ENCODE assay signal across 1 cellular context in the genomic region with DNA sequence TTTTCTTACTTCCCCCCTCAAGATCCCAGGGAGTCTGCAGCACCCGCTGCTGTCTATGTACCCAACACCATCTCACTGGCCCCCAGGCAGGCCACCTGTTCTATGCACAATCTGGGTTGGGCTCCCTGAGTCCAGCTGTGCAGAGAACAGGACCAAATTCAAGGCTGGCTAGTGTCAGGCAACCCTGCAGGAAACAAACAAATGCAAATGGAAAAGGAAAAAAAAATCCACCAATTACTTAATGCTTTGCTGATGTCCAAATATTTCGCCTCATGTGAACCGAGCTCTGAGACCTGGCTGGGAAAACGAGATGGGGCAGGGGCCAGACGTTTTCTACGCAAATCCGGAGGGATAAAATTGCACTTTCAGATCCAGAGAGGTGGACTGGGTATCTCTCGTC.
TF ChIP-seq lines count a peak whose summit lies in the region.

No MANE protein-coding gene starts in this region.

TF ChIP-seq in GM23338, 12 proteins besides CTCF, POLR2A, EP300 and RAD21 (continued from another document):
- TF ChIP-seq ZNF462 (CRISPR knock-in tag; IDR thresholded peaks at IDR 0.05) (no peak), ETS1 (IDR thresholded peaks at IDR 0.05) (no peak), CREB1 (CRISPR knock-in tag; IDR thresholded peaks at IDR 0.05; ENCODE audit: low read depth) (no peak), POLR2AphosphoS5 (IDR thresholded peaks at IDR 0.05; ENCODE audit: low read depth) (no peak), EZH2 (IDR thresholded peaks at IDR 0.05; ENCODE audit: low read depth, unreplicated experiment) (no peak)
TF ChIP-seq in GM23338: peak in this region for 0.
